In the genomic region with DNA sequence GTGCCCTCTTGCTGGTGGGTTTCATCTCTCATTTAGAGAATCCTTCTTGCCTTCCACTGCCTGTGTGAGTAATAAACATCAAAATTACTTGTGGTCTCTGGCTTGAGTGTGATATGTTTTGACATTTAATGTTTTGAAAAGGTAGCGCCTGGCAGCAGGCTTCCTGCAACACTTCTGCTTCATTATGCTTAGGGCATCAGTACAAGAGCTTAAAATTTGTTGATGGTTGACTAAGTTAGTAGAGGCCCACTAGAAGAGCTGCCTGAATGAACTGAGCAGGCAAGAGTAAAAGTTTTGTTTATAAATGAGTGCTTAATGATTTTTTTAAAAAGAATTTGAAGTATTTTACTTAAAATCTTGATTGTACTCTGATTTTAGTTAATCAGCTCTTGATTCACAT, we compare ENCODE assay signal across 37 cellular contexts. TPM values are rescaled to one million over a fixed set of nuclear protein-coding genes. Genes with fewer than 3 reads are reported as not detected.
"Had no signal": no experiment of that assay in that cellular context is flagged by ENCODE, and none has a peak within 500 bp of the region (broad histone marks: within the 10 kb centered on the region; RNA-seq: fewer than 3 reads in every experiment).

No MANE protein-coding gene starts in this region.

- H3K36me3 ChIP-seq: MG63 had no signal

- H3K4me3 ChIP-seq: MG63 had no signal

- H3K9ac ChIP-seq: KMS-11 had no signal

- H3K4me2 ChIP-seq: KMS-11 had no signal

- H3K27me3 ChIP-seq: MG63 had no signal

- DNase-seq: Karpas-422, Kasumi-1, KG1, MG63, MM.1S, MV-4-11, NCI-H1048, NCI-H1092, NCI-H1092 treated with DMSO at 0.1 percent for 48 hours, NCI-H1105, NCI-H1105 treated with DMSO at 0.1 percent for 48 hours, NCI-H1417, NCI-H1417 treated with DMSO at 0.1 percent for 48 hours, NCI-H1436, NCI-H1436 treated with DMSO at 0.1 percent for 48 hours, NCI-H146, NCI-H1694, NCI-H1694 treated with DMSO at 0.1 percent for 48 hours, NCI-H187, NCI-H187 treated with DMSO at 0.1 percent for 48 hours, NCI-H1930, NCI-H2029, NCI-H2029 treated with DMSO at 0.1 percent for 48 hours, NCI-H2081, NCI-H2081 treated with DMSO at 0.1 percent for 48 hours, NCI-H2107, NCI-H2171, NCI-H2171 treated with DMSO at 0.1 percent for 48 hours, NCI-H2227 treated with DMSO at 0.1 percent for 48 hours, NCI-H226, NCI-H345, NCI-H446, NCI-H446 treated with DMSO at 0.1 percent for 48 hours, NCI-H510A had no signal

- H3K27ac ChIP-seq: KMS-11 had no signal

- H3K9me3 ChIP-seq: MG63 had no signal

RNA-seq across cellular contexts. Expression of a gene that starts 6.5 kb away (rescaled TPM):
- total RNA-seq: LHCN-M2, MCF 10A had no signal
